Comparison of ENCODE assay signal across 15 cellular contexts in the genomic region with DNA sequence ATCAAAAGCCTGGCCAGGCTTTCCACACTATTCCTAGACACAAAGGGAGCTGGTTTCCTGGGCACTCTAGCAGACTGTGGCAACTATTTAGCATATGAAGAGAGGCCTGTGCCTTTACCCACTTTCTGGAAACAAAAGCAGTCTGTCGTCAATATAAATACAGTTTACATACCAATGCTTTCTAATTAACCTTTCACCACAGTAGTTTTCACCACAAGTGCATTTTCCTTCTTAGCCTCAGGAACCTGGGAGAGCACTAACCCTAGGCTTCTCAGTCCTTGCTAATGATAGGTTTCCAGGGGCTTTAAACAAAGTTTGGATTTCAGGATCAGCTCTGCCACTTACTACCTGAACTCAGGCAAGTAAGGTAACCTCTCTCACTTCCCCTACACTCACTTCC.
"Had no signal": no experiment of that assay in that cellular context is flagged by ENCODE, and none has a peak within 500 bp of the region (broad histone marks: within the 10 kb centered on the region; RNA-seq: fewer than 3 reads in every experiment).

No MANE protein-coding gene starts in this region.

- H3K36me3 ChIP-seq: breast epithelium, esophagus squamous epithelium, heart left ventricle, left lung, ovary, upper lobe of left lung had no signal

- H3K9me3 ChIP-seq: breast epithelium, esophagus squamous epithelium, left lung, ovary, upper lobe of left lung had no signal

- H3K4me3 Mint-ChIP-seq: activated CD4-positive, alpha-beta memory T cell treated with anti-CD3 and anti-CD28 coated beads, Interleukin-2, amount 10 ng/mL, durations not matched to agents 7 days and 5 days; activated naive CD8-positive, alpha-beta T cell treated with anti-CD3 and anti-CD28 coated beads, Interleukin-2, amount 10 ng/mL, durations not matched to agents 7 days and 5 days; neural crest cell; stimulated activated naive CD8-positive, alpha-beta T cell treated with anti-CD3 and anti-CD28 coated beads, Interleukin-15, Interleukin-2, amounts not matched to agents 100 ng/mL and 50 ng/mL, for 24 hours had no signal

- H3K27ac Mint-ChIP-seq: activated CD4-positive, alpha-beta memory T cell treated with anti-CD3 and anti-CD28 coated beads, Interleukin-2, amount 10 ng/mL, durations not matched to agents 7 days and 5 days; activated naive CD8-positive, alpha-beta T cell treated with anti-CD3 and anti-CD28 coated beads, Interleukin-2, amount 10 ng/mL, durations not matched to agents 7 days and 5 days; stimulated activated naive CD8-positive, alpha-beta T cell treated with anti-CD3 and anti-CD28 coated beads, Interleukin-15, Interleukin-2, amounts not matched to agents 100 ng/mL and 50 ng/mL, for 24 hours had no signal

- H3K9me3 Mint-ChIP-seq: neural crest cell; stimulated activated naive CD8-positive, alpha-beta T cell treated with anti-CD3 and anti-CD28 coated beads, Interleukin-15, Interleukin-2, amounts not matched to agents 100 ng/mL and 50 ng/mL, for 24 hours had no signal

- H3K4me1 Mint-ChIP-seq: activated CD4-positive, alpha-beta memory T cell treated with anti-CD3 and anti-CD28 coated beads, Interleukin-2, amount 10 ng/mL, durations not matched to agents 7 days and 5 days; activated naive CD8-positive, alpha-beta T cell treated with anti-CD3 and anti-CD28 coated beads, Interleukin-2, amount 10 ng/mL, durations not matched to agents 7 days and 5 days had no signal

- H3K27me3 ChIP-seq: breast epithelium, esophagus squamous epithelium, foreskin keratinocyte, heart left ventricle, left lung, ovary, upper lobe of left lung had no signal

- H3K27ac ChIP-seq: breast epithelium, esophagus squamous epithelium, foreskin keratinocyte, heart left ventricle, left lung, ovary, upper lobe of left lung had no signal

- H3K27me3 Mint-ChIP-seq: activated CD4-positive, alpha-beta memory T cell treated with anti-CD3 and anti-CD28 coated beads, Interleukin-2, amount 10 ng/mL, durations not matched to agents 7 days and 5 days; activated naive CD8-positive, alpha-beta T cell treated with anti-CD3 and anti-CD28 coated beads, Interleukin-2, amount 10 ng/mL, durations not matched to agents 7 days and 5 days; stimulated activated naive CD8-positive, alpha-beta T cell treated with anti-CD3 and anti-CD28 coated beads, Interleukin-15, Interleukin-2, amounts not matched to agents 100 ng/mL and 50 ng/mL, for 24 hours had no signal

- H3K4me1 ChIP-seq: breast epithelium, esophagus squamous epithelium, foreskin keratinocyte, left lung had no signal

- H3K4me3 ChIP-seq: breast epithelium, esophagus squamous epithelium, heart left ventricle, left lung, ovary, upper lobe of left lung had no signal

- DNase-seq: activated CD4-positive, alpha-beta memory T cell treated with anti-CD3 and anti-CD28 coated beads, Interleukin-2, amount 10 ng/mL, durations not matched to agents 7 days and 5 days; activated gamma-delta T cell; activated naive CD8-positive, alpha-beta T cell treated with anti-CD3 and anti-CD28 coated beads, Interleukin-2, amount 10 ng/mL, durations not matched to agents 7 days and 5 days; activated T-cell treated with anti-CD3 and anti-CD28 coated beads, Interleukin-2, amount 50 U/mL, for 48 hours; esophagus squamous epithelium; foreskin keratinocyte; heart left ventricle; left lung; ovary; stimulated activated CD4-positive, alpha-beta T cell treated with anti-CD3 and anti-CD28 coated beads, Interleukin-2, amount 100 ng/mL, for 48 hours; T-helper 9 cell; upper lobe of left lung had no signal

- H3K36me3 Mint-ChIP-seq: activated naive CD8-positive, alpha-beta T cell treated with anti-CD3 and anti-CD28 coated beads, Interleukin-2, amount 10 ng/mL, durations not matched to agents 7 days and 5 days had no signal

- ATAC-seq: foreskin keratinocyte, left lung had no signal
